Comparison of ENCODE assay signal across 14 cellular contexts in genomic region chr10:121307411-121307980, GRCh38.
A peak's percentile ranks its signal among the peaks of the same experiment; 100 is the strongest.
DNase-seq lines count a peak whose midpoint lies in the region; ATAC-seq and TF ChIP-seq lines count a peak whose summit lies in the region.
"Had no signal": no experiment of that assay in that cellular context is flagged by ENCODE, and none has a peak within 500 bp of the region (broad histone marks: within the 10 kb centered on the region; RNA-seq: fewer than 3 reads in every experiment).

No MANE protein-coding gene starts in this region.

- H3K9me3 Mint-ChIP-seq in Caco-2 (ENCODE audit: unreplicated experiment): peaks cover 30% of the 10 kb centered on the region
- no peaks in the 10 kb centered on the region for H3K9me3 Mint-ChIP-seq in T-helper 2 cell treated with Interferon-gamma antibody and Interleukin-4, amounts not matched to agents 5 μg/mL and 100 μg/mL, for 36 hours

- no TSS peak for BruUV-seq in Caco-2 (replicated peaks; lab: Mats Ljungman, UMichigan)

- ATAC-seq in esophagus mucosa (peak; percentile 81), SK-N-SH treated with all-trans-retinoic acid at 6 μM for 48 hours (no peak), GM19397 (IDR thresholded peaks at IDR 0.05; ENCODE audit: unreplicated experiment) (no peak)

- H3K4me3 ChIP-seq in Caco-2 (ENCODE audit: low read depth, low read length): no peak overlapping the region
- H3K4me3 ChIP-seq: BLaER1, GM23248 had no signal

- peaks cover 40% of the 10 kb centered on the region for H3K4me1 Mint-ChIP-seq in Caco-2 (ENCODE audit: low read depth, unreplicated experiment)
- no peaks in the 10 kb centered on the region for H3K4me1 Mint-ChIP-seq in T-helper 2 cell treated with Interferon-gamma antibody and Interleukin-4, amounts not matched to agents 5 μg/mL and 100 μg/mL, for 36 hours (ENCODE audit: low read depth)
- H3K4me1 Mint-ChIP-seq: CD8-positive, alpha-beta memory T cell had no signal

- DNase-seq in Caco-2 (no peak), RWPE1 (ENCODE audit: low spot score) (peak; percentile 79), kidney glomerular epithelial cell (lab: John Stamatoyannopoulos, UW) (peak; percentile 18), DMS79 (lab: John Stamatoyannopoulos, UW) (no peak)
- no peak for DNase-seq in T-helper 2 cell treated with Interferon-gamma antibody and Interleukin-4, amounts not matched to agents 5 μg/mL and 100 μg/mL, for 36 hours (ENCODE audit: low spot score)
- DNase-seq: 8988T; AML-193; CD8-positive, alpha-beta memory T cell; DMS53; GM23248 had no signal

- intact Hi-C loops in Caco-2 (cut with micrococcal nuclease; ENCODE audit: unreplicated experiment): loop anchor here (10.0 kb wide), 1 partner anchor 123 kb away; no protein-coding TSS in a partner anchor

- H3K9me3 ChIP-seq in Caco-2: peaks cover 4% of the 10 kb centered on the region; the same call in 1 of the 2 replicates

- peaks cover 29% of the 10 kb centered on the region for H3K4me1 ChIP-seq in Caco-2

- H3K36me3 ChIP-seq in Caco-2 (ENCODE audit: control insufficient read depth, insufficient read depth, low read length): no peaks in the 10 kb centered on the region; the same call in 1 of the 2 replicates
- H3K36me3 ChIP-seq: BLaER1 had no signal

- no peak overlapping the region for H3K27ac ChIP-seq in RWPE1
- H3K27ac ChIP-seq: BLaER1, GM23248 had no signal

- no peaks in the 10 kb centered on the region for H3K36me3 Mint-ChIP-seq in Caco-2 (ENCODE audit: insufficient read depth, unreplicated experiment)
- H3K36me3 Mint-ChIP-seq in T-helper 2 cell treated with Interferon-gamma antibody and Interleukin-4, amounts not matched to agents 5 μg/mL and 100 μg/mL, for 36 hours (ENCODE audit: low read depth): no peaks in the 10 kb centered on the region
- H3K36me3 Mint-ChIP-seq: CD8-positive, alpha-beta memory T cell had no signal

- H3K27ac Mint-ChIP-seq in Caco-2 (ENCODE audit: unreplicated experiment): peak overlapping the region; percentile 47
- no peak overlapping the region for H3K27ac Mint-ChIP-seq in T-helper 2 cell treated with Interferon-gamma antibody and Interleukin-4, amounts not matched to agents 5 μg/mL and 100 μg/mL, for 36 hours

- no peaks in the 10 kb centered on the region for H3K27me3 Mint-ChIP-seq in Caco-2 (ENCODE audit: insufficient read depth, unreplicated experiment)
- no peaks in the 10 kb centered on the region for H3K27me3 Mint-ChIP-seq in T-helper 2 cell treated with Interferon-gamma antibody and Interleukin-4, amounts not matched to agents 5 μg/mL and 100 μg/mL, for 36 hours (ENCODE audit: low read depth)

- CTCF ChIA-PET in Caco-2 (lab: Charles Lee) (no interaction called here), RWPE1 (lab: Yijun Ruan, JAX) (interaction anchor here (0.6 kb wide), 1 partner anchor 28 kb away, joined by 3 read pairs; no protein-coding TSS in a partner anchor)

- H3K4me3 Mint-ChIP-seq in Caco-2 (ENCODE audit: unreplicated experiment): no peak overlapping the region
- H3K4me3 Mint-ChIP-seq in T-helper 2 cell treated with Interferon-gamma antibody and Interleukin-4, amounts not matched to agents 5 μg/mL and 100 μg/mL, for 36 hours: no peak overlapping the region
- H3K4me3 Mint-ChIP-seq: CD8-positive, alpha-beta memory T cell had no signal

- POLR2A ChIA-PET in Caco-2 (lab: Charles Lee) (interaction anchor here (0.6 kb wide), 1 partner anchor 218 kb away, joined by 4 read pairs; no protein-coding TSS in a partner anchor), RWPE1 (lab: Yijun Ruan, JAX; ENCODE audit: low non-redundant PET) (no interaction called here)

- H3K27me3 ChIP-seq in Caco-2 (replicated peaks; ENCODE audit: control insufficient read depth, insufficient read depth, low read length): no peaks in the 10 kb centered on the region
- H3K27me3 ChIP-seq: BLaER1 had no signal

- TF ChIP-seq CTCF in Caco-2 (IDR thresholded peaks at IDR 0.05; ENCODE audit: insufficient read depth in 1 of 2, low read depth in 1 of 2, low read length in 1 of 2, severe bottlenecking in 1 of 2, unreplicated experiment in 1 of 2) (no peak), RWPE1 (conservative IDR thresholded peaks at IDR 0.05; ENCODE audit: low read depth) (no peak)

TF ChIP-seq in SK-N-SH treated with all-trans-retinoic acid at 6 μM for 48 hours, 23 proteins besides CTCF, POLR2A, EP300 and RAD21 (continues in another document):
- TF ChIP-seq GLIS3 (CRISPR knock-in tag; IDR thresholded peaks at IDR 0.05) (no peak), ZC3H10 (CRISPR knock-in tag; IDR thresholded peaks at IDR 0.05) (no peak), SNAI2 (CRISPR knock-in tag; IDR thresholded peaks at IDR 0.05) (no peak), ZNF70 (CRISPR knock-in tag; IDR thresholded peaks at IDR 0.05) (no peak), CREB5 (CRISPR knock-in tag; IDR thresholded peaks at IDR 0.05; ENCODE audit: low read depth) (no peak), CSDC2 (CRISPR knock-in tag; IDR thresholded peaks at IDR 0.05) (no peak), TOX (CRISPR knock-in tag; IDR thresholded peaks at IDR 0.05; ENCODE audit: borderline replicate concordance) (no peak), POU6F1 (CRISPR knock-in tag; IDR thresholded peaks at IDR 0.05; ENCODE audit: borderline replicate concordance, low read depth) (no peak), ZNF8 (CRISPR knock-in tag; IDR thresholded peaks at IDR 0.05) (no peak), PATZ1 (CRISPR knock-in tag; IDR thresholded peaks at IDR 0.05; ENCODE audit: borderline replicate concordance) (no peak), TSHZ2 (CRISPR knock-in tag; IDR thresholded peaks at IDR 0.05) (no peak), OSR1 (CRISPR knock-in tag; IDR thresholded peaks at IDR 0.05) (no peak), ZNF565 (CRISPR knock-in tag; conservative IDR thresholded peaks at IDR 0.05; ENCODE audit: low read depth) (no peak), PPARA (CRISPR knock-in tag; IDR thresholded peaks at IDR 0.05; ENCODE audit: borderline replicate concordance) (no peak), ZFP30 (CRISPR knock-in tag; IDR thresholded peaks at IDR 0.05) (no peak), BACH2 (CRISPR knock-in tag; IDR thresholded peaks at IDR 0.05; ENCODE audit: borderline replicate concordance) (no peak)

Comparison
In these comparisons a context has a peak if more than half of its experiments do, and no peak if none do; other contexts are left out.
1. DNase-seq: peak in RWPE1 (single experiment) and kidney glomerular epithelial cell (single experiment); none in Caco-2 (0 of 2), DMS79 (single experiment) and T-helper 2 cell treated with Interferon-gamma antibody and Interleukin-4, amounts not matched to agents 5 μg/mL and 100 μg/mL, for 36 hours (single experiment).